24 cellular contexts compared by ENCODE assay signal in genomic region chr3:29202368-29202767, GRCh38.
DNase-seq lines count a peak whose midpoint lies in the region; TF ChIP-seq lines count a peak whose summit lies in the region.
"Had no signal": no experiment of that assay in that cellular context is flagged by ENCODE, and none has a peak within 500 bp of the region (broad histone marks: within the 10 kb centered on the region; RNA-seq: fewer than 3 reads in every experiment).

No MANE protein-coding gene starts in this region.

- H3K27ac ChIP-seq in A673 (ENCODE audit: low read depth, low read length, poor library complexity, severe bottlenecking) (no peak overlapping the region), sigmoid colon (no peak overlapping the region), caudate nucleus (ENCODE audit: low read depth, low read length) (no peak overlapping the region)
- H3K27ac ChIP-seq: gastrocnemius medialis, spleen had no signal

- H3K27me3 Mint-ChIP-seq in MCF 10A (ENCODE audit: insufficient read depth, unreplicated experiment): no peaks in the 10 kb centered on the region
- H3K27me3 Mint-ChIP-seq: activated naive CD4-positive, alpha-beta T cell treated with anti-CD3 and anti-CD28 coated beads, Interleukin-2, amount 10 ng/mL, durations not matched to agents 7 days and 5 days; stimulated activated naive B cell treated with anti-CD40 and anti-IgM and Interleukin-4, amounts not matched to agents 10 μg/mL and 1 μg/mL and 100 μg/mL, for 72 hours had no signal

- POLR2A ChIA-PET in A673 (lab: Charles Lee; ENCODE audit: low non-redundant PET): no interaction called here
- POLR2A ChIA-PET in MCF 10A (lab: Yijun Ruan, JAX): no interaction called here

- no peaks in the 10 kb centered on the region for H3K36me3 Mint-ChIP-seq in MCF 10A (ENCODE audit: insufficient read depth, unreplicated experiment)
- H3K36me3 Mint-ChIP-seq: activated naive CD4-positive, alpha-beta T cell treated with anti-CD3 and anti-CD28 coated beads, Interleukin-2, amount 10 ng/mL, durations not matched to agents 7 days and 5 days; natural killer cell; stimulated activated naive B cell treated with anti-CD40 and anti-IgM and Interleukin-4, amounts not matched to agents 10 μg/mL and 1 μg/mL and 100 μg/mL, for 72 hours had no signal

- H3K4me1 Mint-ChIP-seq in MCF 10A (ENCODE audit: insufficient read depth, unreplicated experiment): peaks cover 2% of the 10 kb centered on the region
- H3K4me1 Mint-ChIP-seq: activated naive CD4-positive, alpha-beta T cell treated with anti-CD3 and anti-CD28 coated beads, Interleukin-2, amount 10 ng/mL, durations not matched to agents 7 days and 5 days; natural killer cell; stimulated activated naive B cell treated with anti-CD40 and anti-IgM and Interleukin-4, amounts not matched to agents 10 μg/mL and 1 μg/mL and 100 μg/mL, for 72 hours had no signal

- H3K4me3 ChIP-seq in A673 (ENCODE audit: low read depth, low read length, poor library complexity, severe bottlenecking) (no peak overlapping the region), fibroblast of the aortic adventitia (ENCODE audit: low read depth, low read length) (no peak overlapping the region), sigmoid colon (no peak overlapping the region)
- H3K4me3 ChIP-seq: gastrocnemius medialis, HAP-1, spleen had no signal

- H3K4me1 ChIP-seq in A673 (ENCODE audit: insufficient read depth, low read length, poor library complexity, severe bottlenecking): peaks cover 5% of the 10 kb centered on the region
- H3K4me1 ChIP-seq in sigmoid colon: no peaks in the 10 kb centered on the region
- H3K4me1 ChIP-seq: gastrocnemius medialis, HAP-1, spleen had no signal

- no peaks in the 10 kb centered on the region for H3K27me3 ChIP-seq in A673 (replicated peaks; ENCODE audit: insufficient read depth, low read depth, low read length, poor library complexity)
- no peaks in the 10 kb centered on the region for H3K27me3 ChIP-seq in sigmoid colon
- H3K27me3 ChIP-seq: gastrocnemius medialis, spleen had no signal

- peak; percentile 48 for DNase-seq in A673 (ENCODE audit: low spot score)
- peak; percentile 80 for DNase-seq in HT1080 (ENCODE audit: low read depth)
- DNase-seq in amniotic epithelial cell (ENCODE audit: low read depth): peak; percentile 26
- peak; percentile 15 for DNase-seq in fibroblast of the aortic adventitia (ENCODE audit: low read depth)
- DNase-seq in sigmoid colon: no peak
- DNase-seq in islet precursor cell: no peak
- DNase-seq in caudate nucleus (lab: John Stamatoyannopoulos, UW): no peak
- DNase-seq in MCF 10A (ENCODE audit: unreplicated experiment): no peak
- DNase-seq: 8988T; activated CD4-positive, alpha-beta T cell treated with anti-CD3 and anti-CD28 coated beads for 48 hours; activated naive CD4-positive, alpha-beta T cell treated with anti-CD3 and anti-CD28 coated beads, Interleukin-2, amount 10 ng/mL, durations not matched to agents 7 days and 5 days; activated T-cell treated with anti-CD3 and anti-CD28 coated beads, Interleukin-2, amount 50 U/mL, for 48 hours; DMS153; gastrocnemius medialis; natural killer cell; NCI-H1436 treated with DMSO at 0.1 percent for 48 hours; NCI-H524 treated with DMSO at 0.1 percent for 48 hours; NK-92 treated with Interleukin-12 subunit alpha and Interleukin-12 subunit beta, amount 100 ng/mL, for 24 hours; retina; spleen; stimulated activated CD4-positive, alpha-beta T cell treated with anti-CD3 and anti-CD28 coated beads, Interleukin-4, amount 100 ng/mL, for 1 hour; stimulated activated naive B cell treated with anti-CD40 and anti-IgM and Interleukin-4, amounts not matched to agents 10 μg/mL and 1 μg/mL and 100 μg/mL, for 72 hours had no signal

- no peaks in the 10 kb centered on the region for H3K36me3 ChIP-seq in A673 (ENCODE audit: insufficient read depth, low read length, poor library complexity, severe bottlenecking)
- H3K36me3 ChIP-seq in sigmoid colon: no peaks in the 10 kb centered on the region
- H3K36me3 ChIP-seq: gastrocnemius medialis, HAP-1, spleen had no signal

- TF ChIP-seq POLR2A in sigmoid colon (IDR thresholded peaks at IDR 0.05): no peak

- BruUV-seq in A673 (replicated peaks; lab: Mats Ljungman, UMichigan) (no TSS peak), MCF 10A (replicated peaks; lab: Mats Ljungman, UMichigan) (no TSS peak)

- CTCF ChIA-PET in A673 (lab: Charles Lee) (no interaction called here), MCF 10A (lab: Yijun Ruan, JAX) (no interaction called here)

- H3K9me3 ChIP-seq in A673 (ENCODE audit: low read depth, low read length, poor library complexity, severe bottlenecking) (no peaks in the 10 kb centered on the region), sigmoid colon (no peaks in the 10 kb centered on the region)
- H3K9me3 ChIP-seq: gastrocnemius medialis, HAP-1, spleen had no signal

- H3K4me3 Mint-ChIP-seq in MCF 10A (ENCODE audit: unreplicated experiment): no peak overlapping the region
- H3K4me3 Mint-ChIP-seq: activated naive CD4-positive, alpha-beta T cell treated with anti-CD3 and anti-CD28 coated beads, Interleukin-2, amount 10 ng/mL, durations not matched to agents 7 days and 5 days; natural killer cell; stimulated activated naive B cell treated with anti-CD40 and anti-IgM and Interleukin-4, amounts not matched to agents 10 μg/mL and 1 μg/mL and 100 μg/mL, for 72 hours; T-helper 2 cell treated with Interferon-gamma antibody and Interleukin-4, amounts not matched to agents 5 μg/mL and 100 μg/mL, for 36 hours had no signal

- intact Hi-C loops in A673 (cut with micrococcal nuclease; ENCODE audit: unreplicated experiment): no loop called here
- intact Hi-C loops in sigmoid colon (cut with DNase I): no loop called here
- intact Hi-C loops in MCF 10A (cut with micrococcal nuclease): no loop called here

- 21 to 67% methylated on average over 4 of the region's 4 CpGs for WGBS in sigmoid colon, 2 donors

- no peak for TF ChIP-seq EP300 in sigmoid colon (IDR thresholded peaks at IDR 0.05)

- no peak overlapping the region for H3K27ac Mint-ChIP-seq in MCF 10A (ENCODE audit: low read depth, unreplicated experiment)
- H3K27ac Mint-ChIP-seq: activated naive CD4-positive, alpha-beta T cell treated with anti-CD3 and anti-CD28 coated beads, Interleukin-2, amount 10 ng/mL, durations not matched to agents 7 days and 5 days; natural killer cell; stimulated activated naive B cell treated with anti-CD40 and anti-IgM and Interleukin-4, amounts not matched to agents 10 μg/mL and 1 μg/mL and 100 μg/mL, for 72 hours; T-helper 2 cell treated with Interferon-gamma antibody and Interleukin-4, amounts not matched to agents 5 μg/mL and 100 μg/mL, for 36 hours had no signal

- no peak for TF ChIP-seq CTCF in A673 (conservative IDR thresholded peaks at IDR 0.05; ENCODE audit: low read depth, low read length)
- no peak for TF ChIP-seq CTCF in fibroblast of the aortic adventitia (IDR thresholded peaks at IDR 0.05; ENCODE audit: insufficient read depth, low read length)
- TF ChIP-seq CTCF in sigmoid colon (IDR thresholded peaks at IDR 0.05): no peak
- no peak for TF ChIP-seq CTCF in MCF 10A (IDR thresholded peaks at IDR 0.05; ENCODE audit: unreplicated experiment)

- no peaks in the 10 kb centered on the region for H3K9me3 Mint-ChIP-seq in MCF 10A (ENCODE audit: unreplicated experiment)
- H3K9me3 Mint-ChIP-seq: activated naive CD4-positive, alpha-beta T cell treated with anti-CD3 and anti-CD28 coated beads, Interleukin-2, amount 10 ng/mL, durations not matched to agents 7 days and 5 days; stimulated activated naive B cell treated with anti-CD40 and anti-IgM and Interleukin-4, amounts not matched to agents 10 μg/mL and 1 μg/mL and 100 μg/mL, for 72 hours; T-helper 2 cell treated with Interferon-gamma antibody and Interleukin-4, amounts not matched to agents 5 μg/mL and 100 μg/mL, for 36 hours had no signal

Comparison
In these comparisons a context has a peak if more than half of its experiments do, and no peak if none do; other contexts are left out.
1. DNase-seq: peak in A673 (single experiment), HT1080 (single experiment), amniotic epithelial cell (single experiment) and fibroblast of the aortic adventitia (single experiment); none in sigmoid colon (single experiment), islet precursor cell (single experiment), caudate nucleus (0 of 61) and MCF 10A (single experiment).